11 cellular contexts compared by ENCODE assay signal in the genomic region with DNA sequence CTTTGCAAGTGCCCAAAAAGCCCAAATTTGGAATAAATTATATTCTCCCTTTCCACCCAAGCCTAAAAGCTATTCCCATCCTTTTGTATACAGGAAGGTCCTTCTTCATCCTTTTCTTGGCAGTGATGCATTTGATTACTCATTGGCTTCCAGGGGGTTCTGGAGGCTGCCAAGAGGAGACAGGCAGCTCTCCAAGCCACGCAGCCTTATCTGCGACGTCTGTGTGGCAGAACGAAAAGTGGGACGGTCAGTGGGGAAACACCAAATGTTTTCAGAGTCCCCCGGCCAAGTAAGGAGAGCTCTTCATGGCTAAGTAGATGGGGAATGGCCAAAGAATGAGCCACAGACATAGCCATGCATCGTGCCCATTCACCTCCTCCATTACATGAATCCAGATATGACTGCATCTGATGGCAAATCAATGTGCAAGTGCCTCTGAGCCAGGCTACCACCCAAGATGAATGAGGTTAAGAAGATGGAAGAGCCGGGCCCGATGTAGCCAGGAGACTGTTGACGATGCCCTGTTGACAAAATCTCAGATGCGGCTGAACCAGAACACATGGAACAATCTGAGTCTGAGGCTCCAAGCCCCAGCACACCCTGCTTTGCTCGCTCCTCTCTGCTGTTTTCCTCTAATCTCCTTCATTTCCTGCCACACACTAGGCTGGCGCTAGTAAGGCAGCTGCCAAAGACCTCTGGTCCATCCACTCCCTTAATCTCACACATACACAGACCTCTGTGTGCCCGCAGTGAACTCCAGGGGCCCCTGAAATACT. TPM values are rescaled to one million over a fixed set of nuclear protein-coding genes. Genes with fewer than 3 reads are reported as not detected.
DNase-seq lines count a peak whose midpoint lies in the region; ATAC-seq and TF ChIP-seq lines count a peak whose summit lies in the region.
"Had no signal": no experiment of that assay in that cellular context is flagged by ENCODE, and none has a peak within 500 bp of the region (broad histone marks: within the 10 kb centered on the region; RNA-seq: fewer than 3 reads in every experiment).

No MANE protein-coding gene starts in this region.

- H2AFZ ChIP-seq in mesenchymal stem cell (ENCODE audit: low read depth, low read length) (no peak overlapping the region), hepatocyte (no peak overlapping the region)

- H3K4me1 ChIP-seq in body of pancreas (no peaks in the 10 kb centered on the region), mesenchymal stem cell (ENCODE audit: control insufficient read depth, insufficient read depth, low read depth, low read length) (peaks cover 16% of the 10 kb centered on the region), upper lobe of left lung (peaks cover 18 to 42% (median 36%) of the 10 kb centered on the region in 4 donors), hepatocyte (ENCODE audit: insufficient read depth) (no peaks in the 10 kb centered on the region)

- peak overlapping the region; percentile 23 for H3K9ac ChIP-seq in mesenchymal stem cell (ENCODE audit: low read length)

- no peaks in the 10 kb centered on the region for H3K9me3 Mint-ChIP-seq in T-helper 1 cell treated with Interleukin-12 subunit alpha and Interleukin-12 subunit beta and Interleukin-4 antibody, amounts not matched to agents 30 μg/mL and 1 μg/mL, for 36 hours

- no peak overlapping the region for H3K18ac ChIP-seq in mesenchymal stem cell (ENCODE audit: low read depth in 1 of 2, low read length in 2 of 2)

- H3K36me3 ChIP-seq in body of pancreas (replicated peaks in 1 of 2; ENCODE audit: insufficient read depth in 1 of 2, low read depth in 2 of 2), result no peaks in the 10 kb centered on the region
- peaks cover 0 to 38% of the 10 kb centered on the region in 2 experiments for H3K36me3 ChIP-seq in mesenchymal stem cell (ENCODE audit: control insufficient read depth in 1 of 2, insufficient read depth in 2 of 2, low read depth in 1 of 2, low read length in 2 of 2)
- H3K36me3 ChIP-seq in upper lobe of left lung, result no peaks in the 10 kb centered on the region
- H3K36me3 ChIP-seq in hepatocyte (replicated peaks; ENCODE audit: insufficient read depth, low read depth), result no peaks in the 10 kb centered on the region

- peaks cover 85% of the 10 kb centered on the region for H3K4me1 Mint-ChIP-seq in T-helper 1 cell treated with Interleukin-12 subunit alpha and Interleukin-12 subunit beta and Interleukin-4 antibody, amounts not matched to agents 30 μg/mL and 1 μg/mL, for 36 hours (ENCODE audit: low read depth)

- H3K4me2 ChIP-seq in mesenchymal stem cell (ENCODE audit: low read length, poor library complexity, severe bottlenecking) (no peak overlapping the region), hepatocyte (no peak overlapping the region)
- H3K4me2 ChIP-seq: A549 had no signal

- H3K79me2 ChIP-seq in hepatocyte, result no peaks in the 10 kb centered on the region

- 54 to 59% methylated on average over 13 to 14 of the region's 14 CpGs for WGBS in body of pancreas, 2 donors
- 74% methylated on average over 14 of the region's 14 CpGs for WGBS in mesenchymal stem cell
- 43 to 48% methylated on average over 14 of the region's 14 CpGs for WGBS in upper lobe of left lung, 2 donors
- 80% methylated on average over 14 of the region's 14 CpGs for WGBS in hepatocyte (ENCODE audit: low lambda C conversion rate, missing lambda C conversion rate)

- no peak overlapping the region for H3K4ac ChIP-seq in mesenchymal stem cell (ENCODE audit: low read depth in 1 of 2, low read length in 2 of 2)

- peaks cover 85% of the 10 kb centered on the region for H3K36me3 Mint-ChIP-seq in T-helper 1 cell treated with Interleukin-12 subunit alpha and Interleukin-12 subunit beta and Interleukin-4 antibody, amounts not matched to agents 30 μg/mL and 1 μg/mL, for 36 hours (ENCODE audit: low read depth)

- H2BK5ac ChIP-seq in mesenchymal stem cell (ENCODE audit: low read depth, low read length, poor library complexity, severe bottlenecking), result no peak overlapping the region

- H2AK5ac ChIP-seq in mesenchymal stem cell (ENCODE audit: low read length, severe bottlenecking), result no peak overlapping the region

- intact Hi-C loops in body of pancreas (cut with DNase I), result no loop called here

- no peak overlapping the region for H2BK15ac ChIP-seq in mesenchymal stem cell (ENCODE audit: low read depth, poor library complexity, severe bottlenecking)

- H3K27me3 ChIP-seq in body of pancreas, result no peaks in the 10 kb centered on the region
- no peaks in the 10 kb centered on the region for H3K27me3 ChIP-seq in mesenchymal stem cell (ENCODE audit: control insufficient read depth in 1 of 2, insufficient read depth in 1 of 2, low read length in 2 of 2)
- H3K27me3 ChIP-seq in upper lobe of left lung, result no peaks in the 10 kb centered on the region
- H3K27me3 ChIP-seq in hepatocyte, result no peaks in the 10 kb centered on the region

- no peak overlapping the region for H3K14ac ChIP-seq in mesenchymal stem cell (ENCODE audit: low read length in 2 of 2)

- no peak for TF ChIP-seq POLR2A in body of pancreas (IDR thresholded peaks at IDR 0.05)
- no peak for TF ChIP-seq POLR2A in upper lobe of left lung (IDR thresholded peaks at IDR 0.05)

- peak; percentile 45 for ATAC-seq in body of pancreas
- peak in 1 of 2 donors; percentile 73 for ATAC-seq in upper lobe of left lung (ENCODE audit: low FRiP score in 2 of 2)
- no peak for ATAC-seq in HG02884 (IDR thresholded peaks at IDR 0.05; ENCODE audit: unreplicated experiment)

- peak overlapping the region in 1 of 2 experiments; percentile 2 for H2BK12ac ChIP-seq in mesenchymal stem cell (ENCODE audit: low read length in 2 of 2)

- H3K79me1 ChIP-seq in mesenchymal stem cell (replicated peaks; ENCODE audit: low read length, poor library complexity, severe bottlenecking), result peaks cover 6% of the 10 kb centered on the region

- DNase-seq in T-helper 1 cell (no peak), body of pancreas (peak in 1 of 4 donors; percentile 19), mesenchymal stem cell (peak; percentile 62), upper lobe of left lung (no peak), hepatocyte (ENCODE audit: low spot score) (no peak), NCI-H748 treated with DMSO at 0.1 percent for 48 hours (lab: John Stamatoyannopoulos, UW) (no peak)
- DNase-seq: H7, NCI-H2029 treated with DMSO at 0.1 percent for 48 hours had no signal

- H3K4me3 Mint-ChIP-seq in T-helper 1 cell treated with Interleukin-12 subunit alpha and Interleukin-12 subunit beta and Interleukin-4 antibody, amounts not matched to agents 30 μg/mL and 1 μg/mL, for 36 hours, result peak overlapping the region; percentile 59

- no peaks in the 10 kb centered on the region for H3K27me3 Mint-ChIP-seq in T-helper 1 cell treated with Interleukin-12 subunit alpha and Interleukin-12 subunit beta and Interleukin-4 antibody, amounts not matched to agents 30 μg/mL and 1 μg/mL, for 36 hours (ENCODE audit: low read depth)

- peak overlapping the region; percentile 65 for H3K27ac Mint-ChIP-seq in T-helper 1 cell treated with Interleukin-12 subunit alpha and Interleukin-12 subunit beta and Interleukin-4 antibody, amounts not matched to agents 30 μg/mL and 1 μg/mL, for 36 hours

- TF ChIP-seq CTCF in body of pancreas (IDR thresholded peaks at IDR 0.05), result no peak
- TF ChIP-seq CTCF in upper lobe of left lung (IDR thresholded peaks at IDR 0.05), result no peak
- no peak for TF ChIP-seq CTCF in hepatocyte (IDR thresholded peaks at IDR 0.05; ENCODE audit: poor library complexity)

- no peak overlapping the region for H2BK120ac ChIP-seq in mesenchymal stem cell (ENCODE audit: low read depth, low read length)

- H3K23ac ChIP-seq in mesenchymal stem cell (ENCODE audit: low read length in 2 of 2), result no peak overlapping the region

- TF ChIP-seq EP300 in upper lobe of left lung (IDR thresholded peaks at IDR 0.05), result no peak

- H3K27ac ChIP-seq in body of pancreas (no peak overlapping the region), mesenchymal stem cell (ENCODE audit: low read length, poor library complexity, severe bottlenecking) (no peak overlapping the region), upper lobe of left lung (peak overlapping the region; percentile 46 to 76 (median 60)), hepatocyte (no peak overlapping the region)

- H4K91ac ChIP-seq in mesenchymal stem cell (ENCODE audit: low read length), result no peak overlapping the region

- no peak overlapping the region for H4K8ac ChIP-seq in mesenchymal stem cell (ENCODE audit: low read length)

- no peak overlapping the region for H3K4me3 ChIP-seq in body of pancreas
- no peak overlapping the region for H3K4me3 ChIP-seq in mesenchymal stem cell (ENCODE audit: insufficient read depth in 1 of 2, low read depth in 1 of 2, low read length in 2 of 2)
- H3K4me3 ChIP-seq in upper lobe of left lung, result no peak overlapping the region
- no peak overlapping the region for H3K4me3 ChIP-seq in hepatocyte
- H3K4me3 ChIP-seq: A549 had no signal

- no peaks in the 10 kb centered on the region for H4K20me1 ChIP-seq in hepatocyte (ENCODE audit: insufficient read depth, poor library complexity, severe bottlenecking)

- H3K9me3 ChIP-seq in body of pancreas, result no peaks in the 10 kb centered on the region
- H3K9me3 ChIP-seq in mesenchymal stem cell (ENCODE audit: control insufficient read depth, low read length), result no peaks in the 10 kb centered on the region
- H3K9me3 ChIP-seq in upper lobe of left lung, result no peaks in the 10 kb centered on the region
- no peaks in the 10 kb centered on the region for H3K9me3 ChIP-seq in hepatocyte (ENCODE audit: low read depth)
- H3K9me3 ChIP-seq: A549 had no signal

- H3K9me2 ChIP-seq in hepatocyte (replicated peaks; ENCODE audit: insufficient read depth), result no peaks in the 10 kb centered on the region

RNA-seq across cellular contexts. Expression of a gene that starts 12.0 kb away (rescaled TPM):
- total RNA-seq in body of pancreas, result 1 to 10 TPM; 1.3 to 1.6 TPM
- 57.9 TPM for polyA plus RNA-seq in mesenchymal stem cell (2013, experiment 1 of 2)
- 57.0 TPM for polyA plus RNA-seq in mesenchymal stem cell (2013, experiment 2 of 2)
- total RNA-seq in upper lobe of left lung, result 10 to 100 TPM in 2 of 6 donors, 1 to 10 TPM in 4; 5.5 to 17.0 (median 7.1) TPM
- 8.0 and 8.6 TPM in 2 replicates for total RNA-seq in hepatocyte
- polyA plus RNA-seq in hepatocyte, result 6.0 and 6.9 TPM in 2 replicates

Comparison
In these comparisons a context has a peak if more than half of its experiments do, and no peak if none do; other contexts are left out.
1. H3K27ac ChIP-seq: peak in upper lobe of left lung (4 of 4); none in body of pancreas (0 of 4), mesenchymal stem cell (single experiment) and hepatocyte (single experiment).